In the genomic region with DNA sequence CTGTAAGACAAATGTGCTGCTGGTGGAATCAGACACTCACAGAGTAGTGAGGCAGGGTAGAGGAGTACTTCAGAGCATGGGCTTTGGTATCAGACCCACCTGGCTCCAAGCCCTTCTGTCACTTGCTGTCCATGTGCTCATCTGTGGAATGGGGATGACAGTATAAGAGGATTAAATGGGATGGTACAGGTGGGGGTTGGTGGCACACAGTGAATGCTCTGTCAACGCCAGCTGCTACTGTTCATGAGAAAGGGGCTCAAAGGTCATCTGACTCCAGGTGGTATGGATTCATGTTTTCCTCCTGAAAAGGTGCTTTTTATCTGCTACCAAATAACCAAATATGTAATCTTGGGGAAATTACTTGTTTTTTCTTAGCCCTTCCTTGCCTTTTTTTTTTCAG, we compare ENCODE assay signal across 24 cellular contexts.
"Had no signal": no experiment of that assay in that cellular context is flagged by ENCODE, and none has a peak within 500 bp of the region (broad histone marks: within the 10 kb centered on the region; RNA-seq: fewer than 3 reads in every experiment).

No MANE protein-coding gene starts in this region.

- H3K36me3 Mint-ChIP-seq: activated naive CD4-positive, alpha-beta T cell treated with anti-CD3 and anti-CD28 coated beads, Interleukin-2, amount 10 ng/mL, durations not matched to agents 7 days and 5 days; activated naive CD8-positive, alpha-beta T cell treated with anti-CD3 and anti-CD28 coated beads for 36 hours; T-cell had no signal

- H3K4me3 Mint-ChIP-seq: activated CD4-positive, alpha-beta T cell treated with anti-CD3 and anti-CD28 coated beads for 36 hours; activated CD8-positive, alpha-beta T cell treated with anti-CD3 and anti-CD28 coated beads for 36 hours; activated naive CD4-positive, alpha-beta T cell treated with anti-CD3 and anti-CD28 coated beads, Interleukin-2, amount 10 ng/mL, durations not matched to agents 7 days and 5 days; activated naive CD8-positive, alpha-beta T cell treated with anti-CD3 and anti-CD28 coated beads for 36 hours; activated T-cell treated with anti-CD3 and anti-CD28 coated beads, Interleukin-2, amount 50 U/mL, for 72 hours; T-cell had no signal

- H3K9me3 Mint-ChIP-seq: activated CD8-positive, alpha-beta T cell treated with anti-CD3 and anti-CD28 coated beads for 36 hours; activated naive CD4-positive, alpha-beta T cell treated with anti-CD3 and anti-CD28 coated beads, Interleukin-2, amount 10 ng/mL, durations not matched to agents 7 days and 5 days; activated naive CD8-positive, alpha-beta T cell treated with anti-CD3 and anti-CD28 coated beads for 36 hours; activated T-cell treated with anti-CD3 and anti-CD28 coated beads, Interleukin-2, amount 50 U/mL, for 72 hours; activated T-helper 2 cell treated with anti-CD3 and anti-CD28 coated beads, Interferon-gamma antibody, Interleukin-2, Interleukin-4, amounts not matched to agents 10 μg/mL and 5 μg/mL and 100 μg/mL, durations not matched to agents 14 hours and 24 hours and 36 hours; T-cell had no signal

- H3K27ac Mint-ChIP-seq: activated CD4-positive, alpha-beta T cell treated with anti-CD3 and anti-CD28 coated beads for 36 hours; activated CD8-positive, alpha-beta T cell treated with anti-CD3 and anti-CD28 coated beads for 36 hours; activated naive CD4-positive, alpha-beta T cell treated with anti-CD3 and anti-CD28 coated beads, Interleukin-2, amount 10 ng/mL, durations not matched to agents 7 days and 5 days; activated naive CD8-positive, alpha-beta T cell treated with anti-CD3 and anti-CD28 coated beads for 36 hours; activated T-cell treated with anti-CD3 and anti-CD28 coated beads, Interleukin-2, amount 50 U/mL, for 72 hours; activated T-helper 2 cell treated with anti-CD3 and anti-CD28 coated beads, Interferon-gamma antibody, Interleukin-2, Interleukin-4, amounts not matched to agents 10 μg/mL and 5 μg/mL and 100 μg/mL, durations not matched to agents 14 hours and 24 hours and 36 hours; T-cell had no signal

- ATAC-seq: activated CD4-positive, alpha-beta T cell treated with anti-CD3 and anti-CD28 coated beads for 36 hours; activated CD8-positive, alpha-beta T cell treated with anti-CD3 and anti-CD28 coated beads for 36 hours; activated T-cell treated with anti-CD3 and anti-CD28 coated beads, Interleukin-2, amount 50 U/mL, for 72 hours; Panc1; Right ventricle myocardium inferior; T-cell had no signal

- H3K4me1 Mint-ChIP-seq: activated CD4-positive, alpha-beta T cell treated with anti-CD3 and anti-CD28 coated beads for 36 hours; activated naive CD4-positive, alpha-beta T cell treated with anti-CD3 and anti-CD28 coated beads, Interleukin-2, amount 10 ng/mL, durations not matched to agents 7 days and 5 days; activated naive CD8-positive, alpha-beta T cell treated with anti-CD3 and anti-CD28 coated beads for 36 hours; T-cell had no signal

- DNase-seq: activated CD4-positive, alpha-beta T cell treated with anti-CD3 and anti-CD28 coated beads for 36 hours; activated CD4-positive, alpha-beta T cell treated with anti-CD3 and anti-CD28 coated beads, Interleukin-2, amount 50 U/mL, for 1 hour; activated CD8-positive, alpha-beta memory T cell treated with anti-CD3 and anti-CD28 coated beads, Interleukin-2, amount 50 U/mL, for 4 hours; activated CD8-positive, alpha-beta T cell treated with anti-CD3 and anti-CD28 coated beads for 36 hours; activated gamma-delta T cell treated with Interleukin-2 at 50 U/mL for 16 hours; activated naive CD4-positive, alpha-beta T cell treated with anti-CD3 and anti-CD28 coated beads, Interleukin-2, amount 10 ng/mL, durations not matched to agents 7 days and 5 days; activated naive CD8-positive, alpha-beta T cell treated with anti-CD3 and anti-CD28 coated beads for 36 hours; activated T-cell treated with anti-CD3 and anti-CD28 coated beads, Interleukin-2, amount 50 U/mL, for 72 hours; brain microvascular endothelial cell; KG1; NCI-H1048; NCI-H1694 treated with DMSO at 0.1 percent for 48 hours; NCI-H2029 treated with DMSO at 0.1 percent for 48 hours; NCI-H510A treated with DMSO at 0.1 percent for 48 hours; NCI-H774; NK-92 treated with Interleukin-12 subunit alpha and Interleukin-12 subunit beta, amount 100 ng/mL, for 24 hours; OCI-M1; RPMI8226; T-cell; T-helper 2 cell; T1000 had no signal
